10 cellular contexts compared by ENCODE assay signal in genomic region chr13:75566658-75567057, GRCh38. TPM values are rescaled to one million over a fixed set of nuclear protein-coding genes. Genes with fewer than 3 reads are reported as not detected.
A peak's percentile ranks its signal among the peaks of the same experiment; 100 is the strongest.
DNase-seq lines count a peak whose midpoint lies in the region; ATAC-seq and TF ChIP-seq lines count a peak whose summit lies in the region.
"Had no signal": no experiment of that assay in that cellular context is flagged by ENCODE, and none has a peak within 500 bp of the region (broad histone marks: within the 10 kb centered on the region; RNA-seq: fewer than 3 reads in every experiment).

No MANE protein-coding gene starts in this region.

- no peaks in the 10 kb centered on the region for H3K27me3 ChIP-seq in A673 (replicated peaks; ENCODE audit: insufficient read depth, low read depth, low read length, poor library complexity)
- no peaks in the 10 kb centered on the region for H3K27me3 ChIP-seq in testis

- CTCF ChIA-PET in A673 (lab: Charles Lee) = no interaction called here
- CTCF ChIA-PET in activated CD4-positive, alpha-beta memory T cell treated with anti-CD3 and anti-CD28 coated beads, Interleukin-2, amount 10 ng/mL, durations not matched to agents 7 days and 5 days (lab: Charles Lee) = no interaction called here

- H3K36me3 ChIP-seq in A673 (ENCODE audit: insufficient read depth, low read length, poor library complexity, severe bottlenecking) (peaks cover 4% of the 10 kb centered on the region), testis (ENCODE audit: low read depth, missing control alignments) (no peaks in the 10 kb centered on the region)

- no TSS peak for BruUV-seq in A673 (replicated peaks; lab: Mats Ljungman, UMichigan)

- TF ChIP-seq POLR2A in testis (IDR thresholded peaks at IDR 0.05) = no peak

- POLR2A ChIA-PET in A673 (lab: Charles Lee; ENCODE audit: low non-redundant PET) = no interaction called here
- POLR2A ChIA-PET in activated CD4-positive, alpha-beta memory T cell treated with anti-CD3 and anti-CD28 coated beads, Interleukin-2, amount 10 ng/mL, durations not matched to agents 7 days and 5 days (lab: Charles Lee) = no interaction called here

- H3K36me3 Mint-ChIP-seq in activated CD4-positive, alpha-beta memory T cell treated with anti-CD3 and anti-CD28 coated beads, Interleukin-2, amount 10 ng/mL, durations not matched to agents 7 days and 5 days (ENCODE audit: low read depth) = peaks cover 18% of the 10 kb centered on the region

- intact Hi-C loops in A673 (cut with micrococcal nuclease; ENCODE audit: unreplicated experiment) = loop anchor here (5.0 kb wide), 1 partner anchor 306 kb away; no protein-coding TSS in a partner anchor
- intact Hi-C loops in testis (cut with DNase I; ENCODE audit: low total_unique reads) = no loop called here

- H3K4me1 ChIP-seq in A673 (ENCODE audit: insufficient read depth, low read length, poor library complexity, severe bottlenecking) (no peaks in the 10 kb centered on the region), testis (no peaks in the 10 kb centered on the region)

- ATAC-seq in HG03097 (IDR thresholded peaks at IDR 0.05; ENCODE audit: low FRiP score, unreplicated experiment) = no peak
- ATAC-seq: activated naive CD8-positive, alpha-beta T cell treated with anti-CD3 and anti-CD28 coated beads, Interleukin-2, amount 50 U/mL, for 24 hours had no signal

- H3K4me3 Mint-ChIP-seq in activated CD4-positive, alpha-beta memory T cell treated with anti-CD3 and anti-CD28 coated beads, Interleukin-2, amount 10 ng/mL, durations not matched to agents 7 days and 5 days = no peak overlapping the region
- H3K4me3 Mint-ChIP-seq: activated naive CD8-positive, alpha-beta T cell treated with anti-CD3 and anti-CD28 coated beads, Interleukin-2, amount 50 U/mL, for 24 hours; memory B cell had no signal

- H3K27ac Mint-ChIP-seq in activated CD4-positive, alpha-beta memory T cell treated with anti-CD3 and anti-CD28 coated beads, Interleukin-2, amount 10 ng/mL, durations not matched to agents 7 days and 5 days = no peak overlapping the region
- H3K27ac Mint-ChIP-seq: activated naive CD8-positive, alpha-beta T cell treated with anti-CD3 and anti-CD28 coated beads, Interleukin-2, amount 50 U/mL, for 24 hours; memory B cell had no signal

- no peaks in the 10 kb centered on the region for H3K4me1 Mint-ChIP-seq in activated CD4-positive, alpha-beta memory T cell treated with anti-CD3 and anti-CD28 coated beads, Interleukin-2, amount 10 ng/mL, durations not matched to agents 7 days and 5 days
- H3K4me1 Mint-ChIP-seq: activated naive CD8-positive, alpha-beta T cell treated with anti-CD3 and anti-CD28 coated beads, Interleukin-2, amount 50 U/mL, for 24 hours; memory B cell had no signal

- H3K27ac ChIP-seq in A673 (ENCODE audit: low read depth, low read length, poor library complexity, severe bottlenecking) (no peak overlapping the region), testis (no peak overlapping the region)

- peak; percentile 54 for TF ChIP-seq CTCF in A673 (conservative IDR thresholded peaks at IDR 0.05; ENCODE audit: low read depth, low read length)
- TF ChIP-seq CTCF in GM10266 (IDR thresholded peaks at IDR 0.05; ENCODE audit: control insufficient read depth, insufficient read depth, low read depth, missing control alignments) = peak; percentile 47
- peak; percentile 51 for TF ChIP-seq CTCF in fibroblast of villous mesenchyme (IDR thresholded peaks at IDR 0.05; ENCODE audit: insufficient read depth, low read depth, low read length)
- peak in 1 of 3 experiments; percentile 11 for TF ChIP-seq CTCF in testis (IDR thresholded peaks at IDR 0.05)

- peak; percentile 46 for DNase-seq in A673 (ENCODE audit: low spot score)
- DNase-seq in GM10266 (ENCODE audit: extremely low spot score) = no peak
- DNase-seq in RPMI7951 (ENCODE audit: low read depth) = peak; percentile 42
- DNase-seq in fibroblast of villous mesenchyme (ENCODE audit: low read depth) = peak; percentile 61
- DNase-seq in activated CD4-positive, alpha-beta memory T cell treated with anti-CD3 and anti-CD28 coated beads, Interleukin-2, amount 10 ng/mL, durations not matched to agents 7 days and 5 days = no peak
- DNase-seq in T-helper 2 cell = no peak
- DNase-seq in testis = no peak
- DNase-seq: activated naive CD8-positive, alpha-beta T cell treated with anti-CD3 and anti-CD28 coated beads, Interleukin-2, amount 50 U/mL, for 24 hours had no signal

- no peak overlapping the region for H3K4me3 ChIP-seq in A673 (ENCODE audit: low read depth, low read length, poor library complexity, severe bottlenecking)
- H3K4me3 ChIP-seq in fibroblast of villous mesenchyme (ENCODE audit: low read depth, low read length) = no peak overlapping the region
- no peak overlapping the region for H3K4me3 ChIP-seq in testis

- H3K9me3 Mint-ChIP-seq in activated CD4-positive, alpha-beta memory T cell treated with anti-CD3 and anti-CD28 coated beads, Interleukin-2, amount 10 ng/mL, durations not matched to agents 7 days and 5 days = no peaks in the 10 kb centered on the region
- H3K9me3 Mint-ChIP-seq: activated naive CD8-positive, alpha-beta T cell treated with anti-CD3 and anti-CD28 coated beads, Interleukin-2, amount 50 U/mL, for 24 hours; memory B cell had no signal

- H3K9me3 ChIP-seq in A673 (ENCODE audit: low read depth, low read length, poor library complexity, severe bottlenecking) (no peaks in the 10 kb centered on the region), testis (no peaks in the 10 kb centered on the region)

- H3K27me3 Mint-ChIP-seq in activated CD4-positive, alpha-beta memory T cell treated with anti-CD3 and anti-CD28 coated beads, Interleukin-2, amount 10 ng/mL, durations not matched to agents 7 days and 5 days = no peaks in the 10 kb centered on the region
- H3K27me3 Mint-ChIP-seq: activated naive CD8-positive, alpha-beta T cell treated with anti-CD3 and anti-CD28 coated beads, Interleukin-2, amount 50 U/mL, for 24 hours; memory B cell had no signal

RNA-seq across cellular contexts. Expression of gene UCHL3, which starts 17.1 kb away (rescaled TPM):
- total RNA-seq in A673 (2021) (41.3 and 54.7 TPM in 2 replicates), fibroblast of villous mesenchyme (27.4 and 41.5 TPM in 2 replicates), testis (10 to 100 TPM; 31.1 to 49.1 TPM)
- 56.6 and 60.4 TPM in 2 replicates for total RNA-seq in RPMI7951 (2014; rRNA removed; shearing (Covaris generic))
- 10 to 100 TPM; 30.0 to 32.6 TPM for total RNA-seq in activated CD4-positive, alpha-beta memory T cell treated with anti-CD3 and anti-CD28 coated beads, Interleukin-2, amount 10 ng/mL, durations not matched to agents 7 days and 5 days
- 100 TPM for polyA plus RNA-seq in testis (ENCODE audit: insufficient read depth, low read depth, low replicate concordance)

RNA-seq across cellular contexts. Expression of gene COMMD6, which starts 29.0 kb away (rescaled TPM):
- 60.4 and 65.7 TPM in 2 replicates for total RNA-seq in A673 (2021)
- 85.5 and 101 TPM in 2 replicates for total RNA-seq in RPMI7951 (2014; rRNA removed; shearing (Covaris generic))
- total RNA-seq in fibroblast of villous mesenchyme = 36.4 and 77.3 TPM in 2 replicates
- 100 to 1,000 TPM; 128 TPM for total RNA-seq in activated CD4-positive, alpha-beta memory T cell treated with anti-CD3 and anti-CD28 coated beads, Interleukin-2, amount 10 ng/mL, durations not matched to agents 7 days and 5 days
- 10 to 100 TPM; 51.3 to 60.4 TPM for total RNA-seq in testis
- 166 TPM for polyA plus RNA-seq in testis (ENCODE audit: insufficient read depth, low read depth, low replicate concordance)

Comparison
In these comparisons a context has a peak if more than half of its experiments do, and no peak if none do; other contexts are left out.
1. DNase-seq: peak in A673 (single experiment), RPMI7951 (single experiment) and fibroblast of villous mesenchyme (single experiment); none in GM10266 (single experiment), activated CD4-positive, alpha-beta memory T cell treated with anti-CD3 and anti-CD28 coated beads, Interleukin-2, amount 10 ng/mL, durations not matched to agents 7 days and 5 days (single experiment), T-helper 2 cell (0 of 5) and testis (single experiment).